Comparison of ENCODE assay signal across 38 cellular contexts in the genomic region with DNA sequence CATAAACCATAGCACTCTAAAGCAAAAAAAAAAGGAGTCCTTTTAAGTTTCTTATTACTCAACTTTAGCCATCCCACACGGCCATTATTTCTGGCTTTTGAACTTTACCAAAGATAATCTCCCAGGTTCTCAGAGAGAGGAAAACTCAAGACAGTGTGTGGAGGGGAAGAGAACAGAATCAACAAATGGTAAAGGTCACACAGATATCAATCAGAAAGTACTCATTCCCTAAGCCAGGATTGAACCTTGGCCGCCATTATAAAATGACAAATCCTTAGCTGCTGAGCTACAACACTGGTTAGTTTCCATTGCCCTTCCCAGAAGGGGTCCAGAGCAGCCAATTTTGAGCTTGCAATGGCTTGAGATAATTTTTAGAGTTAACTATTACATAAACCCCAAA. TPM values are rescaled to one million over a fixed set of nuclear protein-coding genes. Genes with fewer than 3 reads are reported as not detected.
"Had no signal": no experiment of that assay in that cellular context is flagged by ENCODE, and none has a peak within 500 bp of the region (broad histone marks: within the 10 kb centered on the region; RNA-seq: fewer than 3 reads in every experiment).

No MANE protein-coding gene starts in this region.

- H3K4me3 ChIP-seq: ascending aorta, breast epithelium had no signal

- FAIRE-seq: TTC549 had no signal

- H3K4me1 ChIP-seq: ascending aorta, breast epithelium had no signal

- H3K4me1 Mint-ChIP-seq: activated B cell treated with CpG ODN at 0.5 μM for 24 hours; activated CD4-positive, alpha-beta memory T cell treated with anti-CD3 and anti-CD28 coated beads, Interleukin-2, amount 10 ng/mL, durations not matched to agents 7 days and 5 days; activated CD4-positive, alpha-beta T cell treated with anti-CD3 and anti-CD28 coated beads for 36 hours; activated CD8-positive, alpha-beta memory T cell treated with anti-CD3 and anti-CD28 coated beads, Interleukin-2, amount 10 ng/mL, durations not matched to agents 7 days and 5 days; activated naive CD4-positive, alpha-beta T cell treated with anti-CD3 and anti-CD28 coated beads, Interleukin-2, amount 50 U/mL, for 24 hours; activated naive CD8-positive, alpha-beta T cell treated with anti-CD3 and anti-CD28 coated beads, Interleukin-2, amount 10 ng/mL, durations not matched to agents 7 days and 5 days; activated naive CD8-positive, alpha-beta T cell treated with anti-CD3 and anti-CD28 coated beads, Interleukin-2, amount 50 U/mL, for 24 hours; brain had no signal

- H3K27me3 ChIP-seq: ascending aorta, breast epithelium had no signal

- H3K9me3 ChIP-seq: ascending aorta, breast epithelium had no signal

- H3K27ac Mint-ChIP-seq: activated B cell treated with CpG ODN at 0.5 μM for 24 hours; activated CD4-positive, alpha-beta memory T cell treated with anti-CD3 and anti-CD28 coated beads, Interleukin-2, amount 10 ng/mL, durations not matched to agents 7 days and 5 days; activated CD4-positive, alpha-beta T cell treated with anti-CD3 and anti-CD28 coated beads for 36 hours; activated CD4-positive, alpha-beta T cell treated with anti-CD3 and anti-CD28 coated beads, Interleukin-2, amount 10 ng/mL, durations not matched to agents 7 days and 5 days; activated CD8-positive, alpha-beta memory T cell treated with anti-CD3 and anti-CD28 coated beads, Interleukin-2, amount 10 ng/mL, durations not matched to agents 7 days and 5 days; activated CD8-positive, alpha-beta T cell treated with anti-CD3 and anti-CD28 coated beads, Interleukin-2, amount 10 ng/mL, durations not matched to agents 7 days and 5 days; activated naive CD4-positive, alpha-beta T cell treated with anti-CD3 and anti-CD28 coated beads, Interleukin-2, amount 10 ng/mL, durations not matched to agents 7 days and 5 days; activated naive CD4-positive, alpha-beta T cell treated with anti-CD3 and anti-CD28 coated beads, Interleukin-2, amount 50 U/mL, for 24 hours; activated naive CD8-positive, alpha-beta T cell; activated naive CD8-positive, alpha-beta T cell treated with anti-CD3 and anti-CD28 coated beads, Interleukin-2, amount 10 ng/mL, durations not matched to agents 7 days and 5 days; activated naive CD8-positive, alpha-beta T cell treated with anti-CD3 and anti-CD28 coated beads, Interleukin-2, amount 50 U/mL, for 24 hours; activated T-cell treated with anti-CD3 and anti-CD28 coated beads, Interleukin-2, amount 50 U/mL, for 24 hours; activated T-helper 2 cell treated with anti-CD3 and anti-CD28 coated beads, Interferon-gamma antibody, Interleukin-2, Interleukin-4, amounts not matched to agents 10 μg/mL and 5 μg/mL and 100 μg/mL, durations not matched to agents 14 hours and 24 hours and 36 hours; brain; T-helper 1 cell treated with Interleukin-12 subunit alpha and Interleukin-12 subunit beta and Interleukin-4 antibody, amounts not matched to agents 30 μg/mL and 1 μg/mL, for 36 hours; T-helper 2 cell treated with Interferon-gamma antibody and Interleukin-4, amounts not matched to agents 5 μg/mL and 100 μg/mL, for 36 hours had no signal

- H3K36me3 Mint-ChIP-seq: activated naive CD4-positive, alpha-beta T cell treated with anti-CD3 and anti-CD28 coated beads, Interleukin-2, amount 10 ng/mL, durations not matched to agents 7 days and 5 days; activated naive CD8-positive, alpha-beta T cell treated with anti-CD3 and anti-CD28 coated beads, Interleukin-2, amount 10 ng/mL, durations not matched to agents 7 days and 5 days; brain had no signal

- H3K4me3 Mint-ChIP-seq: activated B cell treated with CpG ODN at 0.5 μM for 24 hours; activated CD4-positive, alpha-beta memory T cell treated with anti-CD3 and anti-CD28 coated beads, Interleukin-2, amount 10 ng/mL, durations not matched to agents 7 days and 5 days; activated CD4-positive, alpha-beta T cell treated with anti-CD3 and anti-CD28 coated beads for 36 hours; activated CD4-positive, alpha-beta T cell treated with anti-CD3 and anti-CD28 coated beads, Interleukin-2, amount 10 ng/mL, durations not matched to agents 7 days and 5 days; activated CD8-positive, alpha-beta memory T cell treated with anti-CD3 and anti-CD28 coated beads, Interleukin-2, amount 10 ng/mL, durations not matched to agents 7 days and 5 days; activated CD8-positive, alpha-beta T cell treated with anti-CD3 and anti-CD28 coated beads, Interleukin-2, amount 10 ng/mL, durations not matched to agents 7 days and 5 days; activated naive CD4-positive, alpha-beta T cell treated with anti-CD3 and anti-CD28 coated beads, Interleukin-2, amount 10 ng/mL, durations not matched to agents 7 days and 5 days; activated naive CD4-positive, alpha-beta T cell treated with anti-CD3 and anti-CD28 coated beads, Interleukin-2, amount 50 U/mL, for 24 hours; activated naive CD8-positive, alpha-beta T cell; activated naive CD8-positive, alpha-beta T cell treated with anti-CD3 and anti-CD28 coated beads, Interleukin-2, amount 10 ng/mL, durations not matched to agents 7 days and 5 days; activated naive CD8-positive, alpha-beta T cell treated with anti-CD3 and anti-CD28 coated beads, Interleukin-2, amount 50 U/mL, for 24 hours; activated T-cell treated with anti-CD3 and anti-CD28 coated beads, Interleukin-2, amount 50 U/mL, for 24 hours; brain; T-helper 1 cell treated with Interleukin-12 subunit alpha and Interleukin-12 subunit beta and Interleukin-4 antibody, amounts not matched to agents 30 μg/mL and 1 μg/mL, for 36 hours; T-helper 2 cell treated with Interferon-gamma antibody and Interleukin-4, amounts not matched to agents 5 μg/mL and 100 μg/mL, for 36 hours had no signal

- H3K36me3 ChIP-seq: ascending aorta, breast epithelium had no signal

- H3K27ac ChIP-seq: ascending aorta, breast epithelium, VCaP had no signal

- DNase-seq: activated B cell treated with CpG ODN at 0.5 μM for 24 hours; activated CD4-positive, alpha-beta memory T cell treated with anti-CD3 and anti-CD28 coated beads, Interleukin-2, amount 10 ng/mL, durations not matched to agents 7 days and 5 days; activated CD4-positive, alpha-beta T cell treated with anti-CD3 and anti-CD28 coated beads for 1 hour; activated CD4-positive, alpha-beta T cell treated with anti-CD3 and anti-CD28 coated beads for 36 hours; activated CD4-positive, alpha-beta T cell treated with anti-CD3 and anti-CD28 coated beads for 48 hours; activated CD4-positive, alpha-beta T cell treated with anti-CD3 and anti-CD28 coated beads, Interleukin-2, amount 10 ng/mL, durations not matched to agents 7 days and 5 days; activated CD4-positive, alpha-beta T cell treated with anti-CD3 and anti-CD28 coated beads, Interleukin-2, amount 50 U/mL, for 48 hours; activated CD8-positive, alpha-beta memory T cell treated with anti-CD3 and anti-CD28 coated beads for 24 hours; activated CD8-positive, alpha-beta memory T cell treated with anti-CD3 and anti-CD28 coated beads, Interleukin-2, amount 10 ng/mL, durations not matched to agents 7 days and 5 days; activated CD8-positive, alpha-beta memory T cell treated with anti-CD3 and anti-CD28 coated beads, Interleukin-2, amount 50 U/mL, for 48 hours; activated CD8-positive, alpha-beta T cell treated with anti-CD3 and anti-CD28 coated beads, Interleukin-2, amount 10 ng/mL, durations not matched to agents 7 days and 5 days; activated effector memory CD4-positive, alpha-beta T cell treated with Interleukin-2 at 50 U/mL for 16 hours; activated gamma-delta T cell; activated naive CD4-positive, alpha-beta T cell treated with anti-CD3 and anti-CD28 coated beads, Interleukin-2, amount 10 ng/mL, durations not matched to agents 7 days and 5 days; activated naive CD4-positive, alpha-beta T cell treated with Interleukin-2 at 50 U/mL for 16 hours; activated naive CD8-positive, alpha-beta T cell treated with anti-CD3 and anti-CD28 coated beads, Interleukin-2, amount 10 ng/mL, durations not matched to agents 7 days and 5 days; activated naive CD8-positive, alpha-beta T cell treated with anti-CD3 and anti-CD28 coated beads, Interleukin-2, amount 50 U/mL, for 24 hours; activated T-cell treated with anti-CD3 and anti-CD28 coated beads, Interleukin-2, amount 50 U/mL, for 24 hours; activated T-cell treated with anti-CD3 and anti-CD28 coated beads, Interleukin-2, amount 50 U/mL, for 48 hours; amygdala; anterior cingulate cortex; central memory CD4-positive, alpha-beta T cell; T-helper 1 cell; T-helper 2 cell; T-helper 9 cell had no signal

- ATAC-seq: activated CD4-positive, alpha-beta T cell treated with anti-CD3 and anti-CD28 coated beads for 36 hours; activated CD8-positive, alpha-beta memory T cell treated with anti-CD3 and anti-CD28 coated beads, Interleukin-2, amount 10 ng/mL, durations not matched to agents 7 days and 5 days; activated CD8-positive, alpha-beta T cell treated with anti-CD3 and anti-CD28 coated beads, Interleukin-2, amount 10 ng/mL, durations not matched to agents 7 days and 5 days; activated naive CD8-positive, alpha-beta T cell treated with anti-CD3 and anti-CD28 coated beads, Interleukin-2, amount 50 U/mL, for 24 hours had no signal

- H3K27me3 Mint-ChIP-seq: activated B cell treated with CpG ODN at 0.5 μM for 24 hours; activated CD4-positive, alpha-beta memory T cell treated with anti-CD3 and anti-CD28 coated beads, Interleukin-2, amount 10 ng/mL, durations not matched to agents 7 days and 5 days; activated T-cell treated with anti-CD3 and anti-CD28 coated beads, Interleukin-2, amount 50 U/mL, for 24 hours had no signal

- H3K9me3 Mint-ChIP-seq: activated B cell treated with CpG ODN at 0.5 μM for 24 hours; activated T-cell treated with anti-CD3 and anti-CD28 coated beads, Interleukin-2, amount 50 U/mL, for 24 hours; T-helper 2 cell treated with Interferon-gamma antibody and Interleukin-4, amounts not matched to agents 5 μg/mL and 100 μg/mL, for 36 hours had no signal

RNA-seq across cellular contexts. Expression of gene SLC17A2, which starts 22.0 kb away (rescaled TPM):
- total RNA-seq: activated B cell treated with CpG ODN at 0.5 μM for 24 hours; activated CD4-positive, alpha-beta memory T cell treated with anti-CD3 and anti-CD28 coated beads, Interleukin-2, amount 10 ng/mL, durations not matched to agents 7 days and 5 days; activated CD4-positive, alpha-beta T cell treated with anti-CD3 and anti-CD28 coated beads, Interleukin-2, amount 10 ng/mL, durations not matched to agents 7 days and 5 days; activated CD8-positive, alpha-beta memory T cell treated with anti-CD3 and anti-CD28 coated beads, Interleukin-2, amount 10 ng/mL, durations not matched to agents 7 days and 5 days; activated CD8-positive, alpha-beta T cell treated with anti-CD3 and anti-CD28 coated beads, Interleukin-2, amount 10 ng/mL, durations not matched to agents 7 days and 5 days; activated naive CD8-positive, alpha-beta T cell treated with anti-CD3 and anti-CD28 coated beads, Interleukin-2, amount 10 ng/mL, durations not matched to agents 7 days and 5 days; ascending aorta; breast epithelium; cardiac septum; cerebellum had no signal
- polyA plus RNA-seq: adipose tissue had no signal
